In the genomic region with DNA sequence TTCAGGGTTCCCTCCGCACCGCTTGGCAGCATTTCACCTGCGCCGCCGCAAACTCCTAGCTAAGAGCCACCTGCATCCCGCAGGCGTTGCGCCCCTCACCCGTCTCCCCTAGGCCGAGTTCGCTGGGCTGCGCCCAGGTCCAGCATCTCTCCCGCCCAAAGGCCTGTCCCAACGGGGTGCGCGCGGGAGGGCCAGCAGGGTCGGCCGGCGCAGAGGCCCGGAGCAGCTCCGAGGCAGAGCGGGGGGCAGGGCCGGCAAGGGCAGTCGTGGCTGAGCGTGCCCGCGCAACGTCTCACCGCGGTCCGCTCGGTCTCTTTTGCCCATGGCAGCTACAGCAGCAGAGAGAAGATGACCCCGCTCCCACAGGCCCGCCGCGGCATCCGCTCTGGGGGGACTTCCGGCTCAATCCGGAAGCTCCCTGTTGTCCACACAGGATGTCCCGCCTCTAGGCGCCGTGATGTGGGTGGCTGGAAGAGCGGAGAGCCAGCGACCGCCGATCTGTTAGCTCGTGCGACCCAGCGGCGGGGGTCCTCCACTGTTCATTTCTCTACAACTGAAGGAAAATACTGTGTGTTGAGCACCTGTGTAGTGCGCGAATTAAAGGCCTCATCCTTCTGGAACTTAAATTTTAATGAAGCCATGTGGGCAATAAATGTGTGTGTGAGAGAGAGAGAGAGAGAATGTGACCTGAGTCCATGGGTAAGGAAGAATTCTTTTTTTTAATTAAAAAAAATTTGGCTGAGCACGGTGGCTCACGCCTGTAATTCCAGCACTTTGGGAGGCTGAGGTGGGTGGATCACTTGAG, we compare ENCODE assay signal across 8 cellular contexts. TPM values are rescaled to one million over a fixed set of nuclear protein-coding genes. Genes with fewer than 3 reads are reported as not detected.
A peak's percentile ranks its signal among the peaks of the same experiment; 100 is the strongest.
DNase-seq lines count a peak whose midpoint lies in the region; ATAC-seq, FAIRE-seq and TF ChIP-seq lines count a peak whose summit lies in the region.

A gene (minus strand): TSS at position 387 of the 805 bp plus-strand sequence. CDS start 63 bp downstream, at position 324.

- peaks cover 36% of the 10 kb centered on the region for H3K36me3 ChIP-seq in left ventricle myocardium inferior
- H3K36me3 ChIP-seq in upper lobe of right lung, result peaks cover 38% of the 10 kb centered on the region

- H3K9me3 ChIP-seq in left ventricle myocardium inferior (replicated peaks), result no peaks in the 10 kb centered on the region
- no peaks in the 10 kb centered on the region for H3K9me3 ChIP-seq in upper lobe of right lung

- peak; percentile 99 for ATAC-seq in HG02678 (IDR thresholded peaks at IDR 0.05; ENCODE audit: unreplicated experiment)
- peak; percentile 97 for ATAC-seq in upper lobe of right lung

- H3K4me3 Mint-ChIP-seq in progenitor cell of endocrine pancreas (ENCODE audit: low read depth), result peak within 1 kb of the TSS; percentile 99

- no peak for TF ChIP-seq CTCF in left ventricle myocardium inferior (IDR thresholded peaks at IDR 0.05; ENCODE audit: borderline replicate concordance)
- TF ChIP-seq CTCF in progenitor cell of endocrine pancreas (IDR thresholded peaks at IDR 0.05; ENCODE audit: unreplicated experiment), result no peak
- no peak for TF ChIP-seq CTCF in upper lobe of right lung (IDR thresholded peaks at IDR 0.05)

- H3K27ac ChIP-seq in left ventricle myocardium inferior (replicated peaks) (peak within 1 kb of the TSS; percentile 82), upper lobe of right lung (peak within 1 kb of the TSS; percentile 83)

- peaks cover 8% of the 10 kb centered on the region for H3K36me3 Mint-ChIP-seq in progenitor cell of endocrine pancreas (ENCODE audit: insufficient read depth)

- no peaks in the 10 kb centered on the region for H3K27me3 Mint-ChIP-seq in progenitor cell of endocrine pancreas

- H3K27ac Mint-ChIP-seq in progenitor cell of endocrine pancreas, result peak within 1 kb of the TSS; percentile 99

- FAIRE-seq in GM12892 (lab: Jason Lieb, UNC), result peak; percentile 88

- H3K4me3 ChIP-seq in left ventricle myocardium inferior, result peak within 1 kb of the TSS; percentile 85
- H3K4me3 ChIP-seq in upper lobe of right lung, result peak within 1 kb of the TSS; percentile 89

- DNase-seq in GM12892 (ENCODE audit: insufficient read length), result peak; percentile 94
- DNase-seq in NCI-H1105 treated with DMSO at 0.1 percent for 48 hours (lab: John Stamatoyannopoulos, UW), result peak; percentile 80
- peak; percentile 70 for DNase-seq in amniotic epithelial cell (ENCODE audit: low read depth)
- peak; percentile 88 for DNase-seq in left ventricle myocardium inferior
- DNase-seq in progenitor cell of endocrine pancreas (ENCODE audit: low spot score, unreplicated experiment), result peak; percentile 70
- peak; percentile 95 for DNase-seq in upper lobe of right lung

- no peaks in the 10 kb centered on the region for H3K9me3 Mint-ChIP-seq in progenitor cell of endocrine pancreas (ENCODE audit: low read depth)

- peak; percentile 93 for TF ChIP-seq POLR2A in GM12892 (IDR thresholded peaks at IDR 0.05; ENCODE audit: low read depth, low read length)

- intact Hi-C loops in T-helper 1 cell treated with Interleukin-12 subunit alpha and Interleukin-12 subunit beta and Interleukin-4 antibody, amounts not matched to agents 30 ng/mL and 1 ng/mL, for 36 hours (cut with micrococcal nuclease), result loop anchor here (1.0 to 10.0 kb wide), 11 partner anchors 93 to 798 kb away; a partner anchor contains a TSS
- intact Hi-C loops in left ventricle myocardium inferior (cut with micrococcal nuclease), result no loop called here
- intact Hi-C loops in upper lobe of right lung (cut with DNase I), result no loop called here

- H3K4me1 ChIP-seq in left ventricle myocardium inferior, result peaks cover 25% of the 10 kb centered on the region
- peaks cover 16% of the 10 kb centered on the region for H3K4me1 ChIP-seq in upper lobe of right lung

- H3K4me1 Mint-ChIP-seq in progenitor cell of endocrine pancreas (ENCODE audit: low read depth), result peaks cover 13% of the 10 kb centered on the region

- H3K27me3 ChIP-seq in left ventricle myocardium inferior (ENCODE audit: low read depth) (no peaks in the 10 kb centered on the region), upper lobe of right lung (no peaks in the 10 kb centered on the region)

RNA-seq across cellular contexts. Expression of the gene that starts here (rescaled TPM):
- polyA plus RNA-seq in GM12892 (2012; ENCODE audit: missing spikeins), result 42.8 TPM
- total RNA-seq in T-helper 1 cell treated with Interleukin-12 subunit alpha and Interleukin-12 subunit beta and Interleukin-4 antibody, amounts not matched to agents 30 ng/mL and 1 ng/mL, for 36 hours, result 58.1 and 58.8 TPM in 2 replicates
- 22.4 TPM for total RNA-seq in left ventricle myocardium inferior
- total RNA-seq in progenitor cell of endocrine pancreas, result 63.5 and 65.8 TPM in 2 replicates
- total RNA-seq in upper lobe of right lung, result 36.9 TPM

Comparison
In these comparisons a context has a peak if more than half of its experiments do, and no peak if none do; other contexts are left out.
1. Peak in every context shown above with its lines: DNase-seq, ATAC-seq, H3K4me3 ChIP-seq and H3K27ac ChIP-seq.